14 cellular contexts compared by ENCODE assay signal in the genomic region with DNA sequence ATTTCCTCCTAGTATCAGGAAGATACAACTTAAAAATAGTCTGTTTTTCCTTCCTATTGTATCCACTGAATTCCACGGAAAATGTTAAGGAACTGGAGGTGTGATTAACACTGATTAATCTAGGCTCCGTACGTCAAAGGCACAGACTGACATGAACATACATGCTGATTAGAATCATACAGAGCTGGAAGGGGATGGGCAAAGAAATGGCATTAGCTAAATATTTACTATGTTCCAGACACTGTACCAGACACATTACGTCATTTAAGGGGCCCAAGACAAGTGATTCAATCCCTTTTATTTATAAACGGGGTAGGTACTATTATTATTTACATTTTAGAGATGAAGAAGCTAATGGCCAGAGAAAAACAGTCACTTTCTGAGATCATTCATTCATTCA. TPM values are rescaled to one million over a fixed set of nuclear protein-coding genes. Genes with fewer than 3 reads are reported as not detected.
A peak's percentile ranks its signal among the peaks of the same experiment; 100 is the strongest.
DNase-seq lines count a peak whose midpoint lies in the region; ATAC-seq, FAIRE-seq and TF ChIP-seq lines count a peak whose summit lies in the region.
"Had no signal": no experiment of that assay in that cellular context is flagged by ENCODE, and none has a peak within 500 bp of the region (broad histone marks: within the 10 kb centered on the region; RNA-seq: fewer than 3 reads in every experiment).

No MANE protein-coding gene starts in this region.

- peaks cover 0 to 33% of the 10 kb centered on the region in 2 donors for H3K4me1 ChIP-seq in right atrium auricular region

- peaks cover 40% of the 10 kb centered on the region for H3K4me1 Mint-ChIP-seq in nephron progenitor cell

- no peaks in the 10 kb centered on the region for H3K9me3 ChIP-seq in right atrium auricular region

- peaks cover 22% of the 10 kb centered on the region for H3K9me3 Mint-ChIP-seq in nephron progenitor cell

- no peaks in the 10 kb centered on the region for H3K27me3 ChIP-seq in right atrium auricular region

- H3K27ac Mint-ChIP-seq in nephron progenitor cell = no peak overlapping the region

- H3K27me3 Mint-ChIP-seq in nephron progenitor cell (ENCODE audit: low read depth, poor library complexity) = no peaks in the 10 kb centered on the region

- peak overlapping the region; percentile 84 to 90 for H3K27ac ChIP-seq in right atrium auricular region
- H3K27ac ChIP-seq: WERI-Rb-1 had no signal

- intact Hi-C loops in left ventricle myocardium superior (cut with micrococcal nuclease) = no loop called here

- no peak for TF ChIP-seq POLR2A in H54 (IDR thresholded peaks at IDR 0.05; ENCODE audit: low read depth, low read length)

- no peak for FAIRE-seq in H54 (lab: Jason Lieb, UNC)

- TF ChIP-seq CTCF in right atrium auricular region (IDR thresholded peaks at IDR 0.05) (no peak), nephron progenitor cell (IDR thresholded peaks at IDR 0.05) (no peak)

- H3K4me3 Mint-ChIP-seq in nephron progenitor cell = peak overlapping the region; percentile 86

- DNase-seq in right atrium auricular region (ENCODE audit: low spot score) = no peak
- no peak for DNase-seq in left ventricle myocardium superior
- DNase-seq in nephron progenitor cell = no peak
- DNase-seq in superior temporal gyrus (ENCODE audit: extremely low spot score) = no peak
- DNase-seq in NCI-H748 treated with DMSO at 0.1 percent for 48 hours (lab: John Stamatoyannopoulos, UW) = no peak
- no peak for DNase-seq in H54 (ENCODE audit: insufficient read length, low spot score)
- DNase-seq: activated T-cell treated with anti-CD3 and anti-CD28 coated beads for 4 hours, AML-193, NCI-H1417, NCI-H524 treated with DMSO at 0.1 percent for 48 hours had no signal

- H3K36me3 Mint-ChIP-seq in nephron progenitor cell (ENCODE audit: low read depth) = peaks cover 12% of the 10 kb centered on the region

- no peak for ATAC-seq in left ventricle myocardium superior
- ATAC-seq in esophagus mucosa = peak; percentile 34
- no peak for ATAC-seq in HG02642 (IDR thresholded peaks at IDR 0.05; ENCODE audit: poor library complexity, unreplicated experiment)
- ATAC-seq: Right ventricle myocardium inferior had no signal

- H3K36me3 ChIP-seq in right atrium auricular region = no peaks in the 10 kb centered on the region
- H3K36me3 ChIP-seq: WERI-Rb-1 had no signal

- H3K4me3 ChIP-seq in right atrium auricular region = no peak overlapping the region

RNA-seq across cellular contexts. Expression of gene TGFBR1, which starts 1.9 kb away (rescaled TPM):
- total RNA-seq in right atrium auricular region (10 to 100 TPM in 1 of 2 donors, 1 to 10 TPM in 1; 8.0 to 15.4 TPM), left ventricle myocardium superior (12.3 TPM), esophagus mucosa (31.5 TPM)
